In the genomic region with DNA sequence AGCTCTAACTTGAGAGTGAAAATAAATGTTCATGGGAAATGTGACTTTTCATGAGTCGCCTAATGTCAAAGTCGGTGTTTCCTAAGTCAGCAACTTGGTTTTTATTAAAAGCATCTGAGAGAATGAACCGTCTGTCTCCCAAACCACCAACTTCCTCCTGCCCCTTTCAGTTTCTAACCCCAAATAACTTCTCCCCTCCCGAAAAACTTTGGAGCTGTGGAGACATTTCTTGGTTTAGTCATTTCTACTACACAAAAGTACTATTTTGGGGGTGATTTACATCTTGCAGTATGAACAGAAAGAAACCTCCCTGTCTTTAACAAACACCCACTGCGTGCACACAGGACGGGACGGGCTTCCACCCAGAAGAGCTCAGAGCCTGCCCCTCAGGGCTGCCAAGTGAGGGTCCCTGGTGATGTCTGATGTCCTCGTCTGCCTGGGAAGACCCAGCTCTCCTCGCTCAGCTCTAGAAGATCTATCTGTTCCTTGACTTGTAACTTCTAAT, we compare ENCODE assay signal across 8 cellular contexts.
DNase-seq lines count a peak whose midpoint lies in the region; ATAC-seq and TF ChIP-seq lines count a peak whose summit lies in the region.

No MANE protein-coding gene starts in this region.

- CTCF ChIA-PET in OCI-LY7 (lab: Charles Lee; ENCODE audit: unreplicated experiment): interaction anchor here (0.5 kb wide), 1 partner anchor 47 kb away, joined by 3 read pairs; no protein-coding TSS in a partner anchor

- POLR2A ChIA-PET in OCI-LY7 (lab: Charles Lee): interaction anchor here (1.2 kb wide), 1 partner anchor 10 kb away, joined by 3 read pairs; no protein-coding TSS in a partner anchor

- no peaks in the 10 kb centered on the region for H3K79me2 ChIP-seq in OCI-LY7 (ENCODE audit: insufficient read depth, low read depth, low read length)

- peak overlapping the region; percentile 82 for H3K4me2 ChIP-seq in OCI-LY7 (ENCODE audit: low read length)

- H3K4me1 ChIP-seq in OCI-LY7 (ENCODE audit: insufficient read depth, low read length, poor library complexity, severe bottlenecking): peaks cover 42% of the 10 kb centered on the region

- H3K36me3 ChIP-seq in OCI-LY7 (ENCODE audit: insufficient read depth, low read length): no peaks in the 10 kb centered on the region

- H3K9me2 ChIP-seq in OCI-LY7 (ENCODE audit: insufficient read depth, low read length): no peaks in the 10 kb centered on the region

- intact Hi-C loops in OCI-LY7 (cut with micrococcal nuclease; ENCODE audit: unreplicated experiment): loop anchor here (1.0 kb wide), 1 partner anchor 43 kb away; no protein-coding TSS in a partner anchor

- no peaks in the 10 kb centered on the region for H4K20me1 ChIP-seq in OCI-LY7 (ENCODE audit: insufficient read depth, low read length)

- ATAC-seq in HG02763 (IDR thresholded peaks at IDR 0.05; ENCODE audit: unreplicated experiment): peak; percentile 48

- H3K9me3 ChIP-seq in OCI-LY7 (ENCODE audit: low read length): no peaks in the 10 kb centered on the region

- H2AFZ ChIP-seq in OCI-LY7 (ENCODE audit: low read length): peak overlapping the region; percentile 10; the same call in 1 of the 2 replicates

- TF ChIP-seq CTCF in OCI-LY7 (conservative IDR thresholded peaks at IDR 0.05; ENCODE audit: low read length): no peak
- no peak for TF ChIP-seq CTCF in coronary artery (IDR thresholded peaks at IDR 0.05)

- DNase-seq in activated effector memory CD4-positive, alpha-beta T cell treated with anti-CD3 and anti-CD28 coated beads, Interleukin-2, amount 50 U/mL, for 16 hours: peak; percentile 77
- DNase-seq in activated effector memory CD4-positive, alpha-beta T cell treated with Interleukin-2 at 50 U/mL for 16 hours: no peak
- DNase-seq in OCI-LY7 (ENCODE audit: low spot score): peak; percentile 22
- DNase-seq in coronary artery (ENCODE audit: low spot score): no peak
- DNase-seq in renal cortical epithelial cell (ENCODE audit: low read depth): peak; percentile 43
- no peak for DNase-seq in caudate nucleus (lab: John Stamatoyannopoulos, UW)
- no peak for DNase-seq in NCI-H1694 treated with DMSO at 0.1 percent for 48 hours (lab: John Stamatoyannopoulos, UW)

- H3K4me3 ChIP-seq in OCI-LY7 (ENCODE audit: low read depth, low read length, poor library complexity, severe bottlenecking): peak overlapping the region; percentile 47
- no peak overlapping the region for H3K4me3 ChIP-seq in coronary artery

- BruUV-seq in OCI-LY7 (replicated peaks; lab: Mats Ljungman, UMichigan): no TSS peak

- H3K27ac ChIP-seq in OCI-LY7 (ENCODE audit: low read depth, low read length, poor library complexity, severe bottlenecking) (peak overlapping the region; percentile 45), coronary artery (peak overlapping the region; percentile 93 to 98), caudate nucleus (ENCODE audit: low read depth, low read length) (no peak overlapping the region)

Comparison
In these comparisons a context has a peak if more than half of its experiments do, and no peak if none do; other contexts are left out.
1. DNase-seq: peak in activated effector memory CD4-positive, alpha-beta T cell treated with anti-CD3 and anti-CD28 coated beads, Interleukin-2, amount 50 U/mL, for 16 hours (single experiment), OCI-LY7 (single experiment) and renal cortical epithelial cell (single experiment); none in activated effector memory CD4-positive, alpha-beta T cell treated with Interleukin-2 at 50 U/mL for 16 hours (single experiment), coronary artery (single experiment), caudate nucleus (0 of 61) and NCI-H1694 treated with DMSO at 0.1 percent for 48 hours (single experiment).